ENCODE assay signal across 22 cellular contexts in genomic region chr1:57229076-57229475, GRCh38.
"Had no signal": no experiment of that assay in that cellular context is flagged by ENCODE, and none has a peak within 500 bp of the region (broad histone marks: within the 10 kb centered on the region; RNA-seq: fewer than 3 reads in every experiment).

No MANE protein-coding gene starts in this region.

- DNase-seq: cortex of kidney; effector memory CD8-positive, alpha-beta T cell; hypothalamus; immature natural killer cell; islet precursor cell; mesenchymal stem cell; midbrain; naive thymus-derived CD4-positive, alpha-beta T cell; nucleus accumbens; sigmoid colon; stimulated activated CD4-positive, alpha-beta T cell treated with anti-CD3 and anti-CD28 coated beads, Interleukin-2, amount 100 ng/mL, for 24 hours; stimulated activated CD4-positive, alpha-beta T cell treated with anti-CD3 and anti-CD28 coated beads, Interleukin-4, amount 100 ng/mL, for 24 hours; stimulated activated naive CD4-positive, alpha-beta T cell treated with Interleukin-2 at 50 U/mL for 16 hours; stomach; tibial artery had no signal

- H3K9me3 Mint-ChIP-seq: nephron; stimulated activated effector memory CD8-positive, alpha-beta T cell treated with anti-CD3 and anti-CD28 coated beads, Interleukin-12 subunit alpha, Interleukin-12 subunit beta, amount 100 ng/mL, for 72 hours; type B pancreatic cell had no signal

- H3K27me3 ChIP-seq: right atrium auricular region, sigmoid colon, stomach, tibial artery had no signal

- H3K27me3 Mint-ChIP-seq: naive thymus-derived CD4-positive, alpha-beta T cell had no signal

- H3K4me3 ChIP-seq: prostate gland, right atrium auricular region, sigmoid colon, stomach, tibial artery had no signal

- H3K4me1 ChIP-seq: prostate gland, right atrium auricular region, sigmoid colon, stomach, tibial artery had no signal

- FAIRE-seq: endometrium, frontal cortex had no signal

- H3K4me3 Mint-ChIP-seq: effector memory CD8-positive, alpha-beta T cell; immature natural killer cell; naive thymus-derived CD4-positive, alpha-beta T cell; nephron; stimulated activated effector memory CD8-positive, alpha-beta T cell treated with anti-CD3 and anti-CD28 coated beads, Interleukin-12 subunit alpha, Interleukin-12 subunit beta, amount 100 ng/mL, for 72 hours; type B pancreatic cell had no signal

- H3K4me1 Mint-ChIP-seq: immature natural killer cell; naive thymus-derived CD4-positive, alpha-beta T cell; nephron; stimulated activated effector memory CD8-positive, alpha-beta T cell treated with anti-CD3 and anti-CD28 coated beads, Interleukin-12 subunit alpha, Interleukin-12 subunit beta, amount 100 ng/mL, for 72 hours had no signal

- H3K36me3 Mint-ChIP-seq: immature natural killer cell; naive thymus-derived CD4-positive, alpha-beta T cell; stimulated activated effector memory CD8-positive, alpha-beta T cell treated with anti-CD3 and anti-CD28 coated beads, Interleukin-12 subunit alpha, Interleukin-12 subunit beta, amount 100 ng/mL, for 72 hours; type B pancreatic cell had no signal

- H3K27ac ChIP-seq: prostate gland, right atrium auricular region, sigmoid colon, stomach, tibial artery had no signal

- H3K36me3 ChIP-seq: prostate gland, right atrium auricular region, sigmoid colon, stomach, tibial artery had no signal

- ATAC-seq: effector memory CD8-positive, alpha-beta T cell; naive thymus-derived CD4-positive, alpha-beta T cell; stimulated activated effector memory CD8-positive, alpha-beta T cell treated with anti-CD3 and anti-CD28 coated beads, Interleukin-12 subunit alpha, Interleukin-12 subunit beta, amount 100 ng/mL, for 72 hours had no signal

- H3K9me3 ChIP-seq: prostate gland, right atrium auricular region, sigmoid colon, stomach, tibial artery had no signal

- H3K27ac Mint-ChIP-seq: effector memory CD8-positive, alpha-beta T cell; immature natural killer cell; naive thymus-derived CD4-positive, alpha-beta T cell; nephron; stimulated activated effector memory CD8-positive, alpha-beta T cell treated with anti-CD3 and anti-CD28 coated beads, Interleukin-12 subunit alpha, Interleukin-12 subunit beta, amount 100 ng/mL, for 72 hours; type B pancreatic cell had no signal
